8 cellular contexts compared by ENCODE assay signal in genomic region chr18:31741096-31741735, GRCh38. TPM values are rescaled to one million over a fixed set of nuclear protein-coding genes. Genes with fewer than 3 reads are reported as not detected.
A peak's percentile ranks its signal among the peaks of the same experiment; 100 is the strongest.
DNase-seq lines count a peak whose midpoint lies in the region; ATAC-seq and TF ChIP-seq lines count a peak whose summit lies in the region.

No MANE protein-coding gene starts in this region.

- TF ChIP-seq CTCF in esophagus muscularis mucosa (IDR thresholded peaks at IDR 0.05): peak; percentile 73 to 90 (median 86)

- no peak for TF ChIP-seq EP300 in esophagus muscularis mucosa (IDR thresholded peaks at IDR 0.05)

- 60% methylated on average over 4 of the region's 4 CpGs for WGBS in esophagus muscularis mucosa

- H3K27me3 Mint-ChIP-seq in activated CD4-positive, alpha-beta T cell treated with anti-CD3 and anti-CD28 coated beads, Interleukin-2, amount 10 ng/mL, durations not matched to agents 7 days and 5 days: no peaks in the 10 kb centered on the region
- H3K27me3 Mint-ChIP-seq in activated T-helper 17 cell treated with anti-CD3 and anti-CD28 coated beads, Interleukin-2, amount 50 U/mL, for 72 hours: peaks cover 4% of the 10 kb centered on the region

- H3K27me3 ChIP-seq in esophagus muscularis mucosa: no peaks in the 10 kb centered on the region

- H3K27ac Mint-ChIP-seq in activated CD4-positive, alpha-beta T cell treated with anti-CD3 and anti-CD28 coated beads, Interleukin-2, amount 10 ng/mL, durations not matched to agents 7 days and 5 days: no peak overlapping the region
- H3K27ac Mint-ChIP-seq in activated T-helper 17 cell treated with anti-CD3 and anti-CD28 coated beads, Interleukin-2, amount 50 U/mL, for 72 hours: no peak overlapping the region

- H3K4me3 Mint-ChIP-seq in activated CD4-positive, alpha-beta T cell treated with anti-CD3 and anti-CD28 coated beads, Interleukin-2, amount 10 ng/mL, durations not matched to agents 7 days and 5 days: no peak overlapping the region
- no peak overlapping the region for H3K4me3 Mint-ChIP-seq in activated T-helper 17 cell treated with anti-CD3 and anti-CD28 coated beads, Interleukin-2, amount 50 U/mL, for 72 hours

- CTCF ChIA-PET in activated CD4-positive, alpha-beta T cell treated with anti-CD3 and anti-CD28 coated beads, Interleukin-2, amount 10 ng/mL, durations not matched to agents 7 days and 5 days (lab: Charles Lee): interaction anchor here (0.7 kb wide), 1 partner anchor 9 kb away, joined by 3 read pairs; no protein-coding TSS in a partner anchor

- POLR2A ChIA-PET in activated CD4-positive, alpha-beta T cell treated with anti-CD3 and anti-CD28 coated beads, Interleukin-2, amount 10 ng/mL, durations not matched to agents 7 days and 5 days (lab: Charles Lee): no interaction called here

- H3K4me3 ChIP-seq in esophagus muscularis mucosa: no peak overlapping the region

- H3K36me3 Mint-ChIP-seq in activated CD4-positive, alpha-beta T cell treated with anti-CD3 and anti-CD28 coated beads, Interleukin-2, amount 10 ng/mL, durations not matched to agents 7 days and 5 days (ENCODE audit: low read depth): no peaks in the 10 kb centered on the region
- no peaks in the 10 kb centered on the region for H3K36me3 Mint-ChIP-seq in activated T-helper 17 cell treated with anti-CD3 and anti-CD28 coated beads, Interleukin-2, amount 50 U/mL, for 72 hours (ENCODE audit: low read depth)

- H3K9me3 ChIP-seq in esophagus muscularis mucosa: no peaks in the 10 kb centered on the region

- H3K36me3 ChIP-seq in esophagus muscularis mucosa: no peaks in the 10 kb centered on the region

- intact Hi-C loops in esophagus muscularis mucosa (cut with DNase I): loop anchor here (5.0 kb wide), 1 partner anchor 236 kb away; no protein-coding TSS in a partner anchor

- no peaks in the 10 kb centered on the region for H3K9me3 Mint-ChIP-seq in activated CD4-positive, alpha-beta T cell treated with anti-CD3 and anti-CD28 coated beads, Interleukin-2, amount 10 ng/mL, durations not matched to agents 7 days and 5 days
- H3K9me3 Mint-ChIP-seq in activated T-helper 17 cell treated with anti-CD3 and anti-CD28 coated beads, Interleukin-2, amount 50 U/mL, for 72 hours: peaks cover 7% of the 10 kb centered on the region

- H3K4me1 ChIP-seq in esophagus muscularis mucosa: no peaks in the 10 kb centered on the region

- DNase-seq in activated gamma-delta T cell treated with Interleukin-2 at 50 U/mL for 16 hours: peak; percentile 57
- DNase-seq in activated gamma-delta T cell (lab: John Stamatoyannopoulos, UW): no peak
- DNase-seq in NCI-H146 (lab: John Stamatoyannopoulos, UW): peak; percentile 8
- DNase-seq in activated CD4-positive, alpha-beta T cell treated with anti-CD3 and anti-CD28 coated beads, Interleukin-2, amount 10 ng/mL, durations not matched to agents 7 days and 5 days: peak; percentile 70
- no peak for DNase-seq in esophagus muscularis mucosa (ENCODE audit: extremely low spot score)
- DNase-seq in pons (ENCODE audit: low spot score): peak; percentile 41

- H3K27ac ChIP-seq in esophagus muscularis mucosa (replicated peaks in 1 of 4): no peak overlapping the region

- ATAC-seq in GM18907 (IDR thresholded peaks at IDR 0.05; ENCODE audit: unreplicated experiment): no peak
- ATAC-seq in activated T-helper 17 cell treated with anti-CD3 and anti-CD28 coated beads, Interleukin-2, amount 50 U/mL, for 72 hours (replicated peaks): no peak

- H3K4me1 Mint-ChIP-seq in activated CD4-positive, alpha-beta T cell treated with anti-CD3 and anti-CD28 coated beads, Interleukin-2, amount 10 ng/mL, durations not matched to agents 7 days and 5 days: no peaks in the 10 kb centered on the region
- no peaks in the 10 kb centered on the region for H3K4me1 Mint-ChIP-seq in activated T-helper 17 cell treated with anti-CD3 and anti-CD28 coated beads, Interleukin-2, amount 50 U/mL, for 72 hours

- TF ChIP-seq POLR2A in esophagus muscularis mucosa (IDR thresholded peaks at IDR 0.05; ENCODE audit: low read depth): no peak

RNA-seq across cellular contexts. Expression of gene SLC25A52, which starts 19.5 kb away (rescaled TPM):
- not detected for total RNA-seq in activated CD4-positive, alpha-beta T cell treated with anti-CD3 and anti-CD28 coated beads, Interleukin-2, amount 10 ng/mL, durations not matched to agents 7 days and 5 days
- total RNA-seq in esophagus muscularis mucosa: under 1 TPM in 1 of 4 donors, not detected in 3; 0.83 TPM
- total RNA-seq in activated T-helper 17 cell treated with anti-CD3 and anti-CD28 coated beads, Interleukin-2, amount 50 U/mL, for 72 hours: not detected

RNA-seq across cellular contexts. Expression of gene B4GALT6, which starts 56.8 kb away (rescaled TPM):
- total RNA-seq in activated CD4-positive, alpha-beta T cell treated with anti-CD3 and anti-CD28 coated beads, Interleukin-2, amount 10 ng/mL, durations not matched to agents 7 days and 5 days: 1 to 10 TPM; 1.1 to 2.0 TPM
- 10 to 100 TPM in 2 of 4 donors, 1 to 10 TPM in 2; 4.5 to 12.0 (median 8.0) TPM for total RNA-seq in esophagus muscularis mucosa
- 1 to 10 TPM in 1 of 2 donors, under 1 TPM in 1; 0.52 to 1.8 TPM for total RNA-seq in activated T-helper 17 cell treated with anti-CD3 and anti-CD28 coated beads, Interleukin-2, amount 50 U/mL, for 72 hours

Comparison
In these comparisons a context has a peak if more than half of its experiments do, and no peak if none do; other contexts are left out.
1. DNase-seq: peak in activated gamma-delta T cell treated with Interleukin-2 at 50 U/mL for 16 hours (single experiment), NCI-H146 (single experiment), activated CD4-positive, alpha-beta T cell treated with anti-CD3 and anti-CD28 coated beads, Interleukin-2, amount 10 ng/mL, durations not matched to agents 7 days and 5 days (single experiment) and pons (single experiment); none in activated gamma-delta T cell (single experiment) and esophagus muscularis mucosa (single experiment).